8 cellular contexts compared by ENCODE assay signal in the genomic region with DNA sequence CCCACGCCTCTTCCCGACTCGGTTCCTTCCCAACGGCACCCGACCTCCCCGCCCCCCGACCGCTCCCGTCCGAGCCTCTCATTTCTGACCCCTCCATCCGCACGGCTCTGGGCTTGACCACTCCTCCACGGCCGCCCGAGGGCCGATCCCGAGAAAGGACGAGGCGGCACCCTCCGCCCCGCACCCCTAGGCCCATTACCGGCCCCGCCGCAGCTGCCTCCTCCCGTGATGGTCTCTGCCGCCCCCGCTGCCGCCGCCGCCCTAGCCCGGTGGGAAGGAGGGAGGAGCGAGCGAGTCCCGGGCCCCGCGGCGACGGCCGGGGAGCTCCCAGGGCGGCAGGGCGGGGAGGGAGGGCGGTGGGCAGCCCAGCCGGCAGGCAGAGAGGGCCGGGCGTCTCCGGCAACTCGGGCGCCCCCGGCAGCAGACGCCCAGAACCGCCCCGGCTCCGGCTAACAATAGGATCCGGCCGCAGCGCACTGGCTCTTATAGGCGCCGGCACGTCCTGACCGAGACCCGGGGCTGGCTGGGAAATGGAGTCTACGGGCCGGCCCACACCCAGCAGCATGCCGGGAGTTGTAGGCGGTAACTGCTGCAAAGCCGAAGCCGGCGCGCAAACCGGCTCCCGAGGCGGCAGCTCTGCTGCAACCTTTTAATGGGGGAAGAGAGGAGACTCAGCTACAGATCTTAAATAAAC. TPM values are rescaled to one million over a fixed set of nuclear protein-coding genes. Genes with fewer than 3 reads are reported as not detected.
DNase-seq lines count a peak whose midpoint lies in the region; ATAC-seq and TF ChIP-seq lines count a peak whose summit lies in the region.

A gene with protein sequence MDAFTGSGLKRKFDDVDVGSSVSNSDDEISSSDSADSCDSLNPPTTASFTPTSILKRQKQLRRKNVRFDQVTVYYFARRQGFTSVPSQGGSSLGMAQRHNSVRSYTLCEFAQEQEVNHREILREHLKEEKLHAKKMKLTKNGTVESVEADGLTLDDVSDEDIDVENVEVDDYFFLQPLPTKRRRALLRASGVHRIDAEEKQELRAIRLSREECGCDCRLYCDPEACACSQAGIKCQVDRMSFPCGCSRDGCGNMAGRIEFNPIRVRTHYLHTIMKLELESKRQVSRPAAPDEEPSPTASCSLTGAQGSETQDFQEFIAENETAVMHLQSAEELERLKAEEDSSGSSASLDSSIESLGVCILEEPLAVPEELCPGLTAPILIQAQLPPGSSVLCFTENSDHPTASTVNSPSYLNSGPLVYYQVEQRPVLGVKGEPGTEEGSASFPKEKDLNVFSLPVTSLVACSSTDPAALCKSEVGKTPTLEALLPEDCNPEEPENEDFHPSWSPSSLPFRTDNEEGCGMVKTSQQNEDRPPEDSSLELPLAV (minus strand): TSS at position 457 of the 694 bp plus-strand sequence. CDS start 7,035 bp downstream, outside the sequence.

- in situ Hi-C loops in GM13977 (cut with MboI; ENCODE audit: low pct_unique_long_range_greater_than_20kb, low sequenced_read_pairs, unreplicated experiment), result no loop called here

- H3K36me3 Mint-ChIP-seq in T-helper 1 cell treated with Interleukin-12 subunit alpha and Interleukin-12 subunit beta and Interleukin-4 antibody, amounts not matched to agents 30 μg/mL and 1 μg/mL, for 36 hours (ENCODE audit: low read depth), result peaks cover 10% of the 10 kb centered on the region

- TF ChIP-seq CTCF in GM13977 (IDR thresholded peaks at IDR 0.05; ENCODE audit: extremely low read depth, insufficient read depth, missing control alignments) (no peak), left ventricle myocardium inferior (IDR thresholded peaks at IDR 0.05; ENCODE audit: borderline replicate concordance) (no peak), prostate gland (IDR thresholded peaks at IDR 0.05) (peak in 1 of 4 experiments; percentile 29)

- H3K27ac ChIP-seq in left ventricle myocardium inferior (replicated peaks) (peak within 1 kb of the TSS; percentile 97), prostate gland (peak within 1 kb of the TSS; percentile 84 to 90), urinary bladder (ENCODE audit: low read depth) (peak within 1 kb of the TSS; percentile 80)

- WGBS in prostate gland, result under 1% methylated on average over 49 of the region's 72 CpGs
- WGBS in urinary bladder, result under 1% methylated on average over 72 of the region's 72 CpGs

- DNase-seq in GM13977 (ENCODE audit: low spot score), result peak; percentile 97
- DNase-seq in NCI-H1694 (lab: John Stamatoyannopoulos, UW), result peak; percentile 81
- peak; percentile 94 for DNase-seq in amniotic stem cell (lab: John Stamatoyannopoulos, UW)
- peak; percentile 98 for DNase-seq in left ventricle myocardium inferior
- DNase-seq in prostate gland (ENCODE audit: low spot score), result peak; percentile 97

- H3K27me3 Mint-ChIP-seq in T-helper 1 cell treated with Interleukin-12 subunit alpha and Interleukin-12 subunit beta and Interleukin-4 antibody, amounts not matched to agents 30 μg/mL and 1 μg/mL, for 36 hours (ENCODE audit: low read depth), result no peaks in the 10 kb centered on the region

- TF ChIP-seq POLR2A in prostate gland (IDR thresholded peaks at IDR 0.05), result peak; percentile 98

- H3K4me1 ChIP-seq in left ventricle myocardium inferior, result peaks cover 31% of the 10 kb centered on the region
- H3K4me1 ChIP-seq in prostate gland (replicated peaks), result no peaks in the 10 kb centered on the region
- no peaks in the 10 kb centered on the region for H3K4me1 ChIP-seq in urinary bladder (ENCODE audit: insufficient read depth)

- no peaks in the 10 kb centered on the region for H3K9me3 Mint-ChIP-seq in T-helper 1 cell treated with Interleukin-12 subunit alpha and Interleukin-12 subunit beta and Interleukin-4 antibody, amounts not matched to agents 30 μg/mL and 1 μg/mL, for 36 hours

- H3K27me3 ChIP-seq in left ventricle myocardium inferior (ENCODE audit: low read depth) (no peaks in the 10 kb centered on the region), prostate gland (replicated peaks; ENCODE audit: insufficient read depth) (no peaks in the 10 kb centered on the region)

- H3K4me3 ChIP-seq in left ventricle myocardium inferior (peak within 1 kb of the TSS; percentile 91), prostate gland (peak within 1 kb of the TSS; percentile 87 to 94), urinary bladder (ENCODE audit: low read depth, low read length) (peak within 1 kb of the TSS; percentile 95)

- peak; percentile 97 for ATAC-seq in HG02884 (IDR thresholded peaks at IDR 0.05; ENCODE audit: unreplicated experiment)

- intact Hi-C loops in left ventricle myocardium inferior (cut with micrococcal nuclease) (no loop called here), prostate gland (cut with DNase I) (loop anchor here (2.0 to 5.0 kb wide), 3 partner anchors 36 to 258 kb away; a partner anchor contains a TSS)

- H3K4me1 Mint-ChIP-seq in T-helper 1 cell treated with Interleukin-12 subunit alpha and Interleukin-12 subunit beta and Interleukin-4 antibody, amounts not matched to agents 30 μg/mL and 1 μg/mL, for 36 hours (ENCODE audit: low read depth), result peaks cover 16% of the 10 kb centered on the region

- H3K9me3 ChIP-seq in left ventricle myocardium inferior (replicated peaks), result no peaks in the 10 kb centered on the region
- no peaks in the 10 kb centered on the region for H3K9me3 ChIP-seq in prostate gland

- H3K36me3 ChIP-seq in left ventricle myocardium inferior (no peaks in the 10 kb centered on the region), prostate gland (no peaks in the 10 kb centered on the region), urinary bladder (ENCODE audit: insufficient read depth) (peaks cover 2% of the 10 kb centered on the region)

- peak within 1 kb of the TSS; percentile 86 for H3K27ac Mint-ChIP-seq in T-helper 1 cell treated with Interleukin-12 subunit alpha and Interleukin-12 subunit beta and Interleukin-4 antibody, amounts not matched to agents 30 μg/mL and 1 μg/mL, for 36 hours

- H3K4me3 Mint-ChIP-seq in T-helper 1 cell treated with Interleukin-12 subunit alpha and Interleukin-12 subunit beta and Interleukin-4 antibody, amounts not matched to agents 30 μg/mL and 1 μg/mL, for 36 hours, result peak within 1 kb of the TSS; percentile 97

RNA-seq across cellular contexts. Expression of the gene that starts here (rescaled TPM):
- 21.8 TPM for total RNA-seq in left ventricle myocardium inferior
- 10 to 100 TPM; 27.3 to 46.1 TPM for total RNA-seq in prostate gland
- 22.6 TPM for total RNA-seq in urinary bladder
- polyA plus RNA-seq in urinary bladder, result 15.7 TPM

Comparison
In these comparisons a context has a peak if more than half of its experiments do, and no peak if none do; other contexts are left out.
1. Peak in every context shown above with its lines: DNase-seq, ATAC-seq, H3K4me3 ChIP-seq and H3K27ac ChIP-seq.